Comparison of ENCODE assay signal across 9 cellular contexts in the genomic region with DNA sequence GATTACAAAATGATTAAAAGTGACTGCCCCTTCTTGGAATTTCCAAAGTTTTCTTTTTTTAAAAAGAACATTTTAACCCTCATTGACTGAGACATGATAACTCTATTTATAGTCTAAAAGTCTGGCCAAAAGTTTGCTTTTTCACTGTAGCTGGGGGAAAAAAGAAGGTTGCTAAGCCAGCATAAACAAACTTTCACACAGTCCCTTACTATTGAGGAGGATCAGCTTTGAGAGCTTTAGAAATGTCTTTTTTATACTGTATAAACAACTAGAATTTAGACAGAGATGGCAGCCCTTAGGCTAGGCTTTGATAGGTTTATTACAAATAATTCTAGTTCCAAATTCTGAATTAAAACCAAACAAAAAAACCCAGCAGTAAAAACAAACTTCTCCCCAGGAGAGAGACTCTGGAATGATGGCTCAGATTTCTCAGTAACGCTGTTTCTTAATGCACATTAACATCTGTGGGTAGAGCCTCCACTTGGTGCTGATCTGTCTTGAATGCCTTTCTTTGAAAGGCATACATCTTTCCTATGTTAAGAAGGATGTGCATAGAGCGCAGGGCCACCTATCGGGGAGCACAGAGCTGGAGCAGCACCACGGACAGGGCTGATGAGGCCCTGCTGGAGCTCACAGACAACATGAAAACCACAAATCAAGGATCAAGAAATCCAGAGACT.
DNase-seq lines count a peak whose midpoint lies in the region; ATAC-seq and TF ChIP-seq lines count a peak whose summit lies in the region.
"Had no signal": no experiment of that assay in that cellular context is flagged by ENCODE, and none has a peak within 500 bp of the region (broad histone marks: within the 10 kb centered on the region; RNA-seq: fewer than 3 reads in every experiment).

No MANE protein-coding gene starts in this region.

- H3K36me3 ChIP-seq in MM.1S (replicated peaks; ENCODE audit: insufficient read depth, low read length) (no peaks in the 10 kb centered on the region), rectal smooth muscle tissue (ENCODE audit: control insufficient read depth, insufficient read depth, low read length) (peaks cover 19% of the 10 kb centered on the region)

- no peak overlapping the region for H2AFZ ChIP-seq in MM.1S (ENCODE audit: low read length)

- no peak for ATAC-seq in esophagus mucosa
- no peak for ATAC-seq in HG03159 (IDR thresholded peaks at IDR 0.05; ENCODE audit: unreplicated experiment)

- H3K4me3 ChIP-seq in MM.1S (ENCODE audit: low read length) (no peak overlapping the region), rectal smooth muscle tissue (ENCODE audit: low read length) (no peak overlapping the region)

- no peaks in the 10 kb centered on the region for H3K9me2 ChIP-seq in MM.1S (replicated peaks; ENCODE audit: insufficient read depth, low read length)

- TF ChIP-seq CTCF in GM10266 (IDR thresholded peaks at IDR 0.05; ENCODE audit: control insufficient read depth, insufficient read depth, low read depth, missing control alignments) (peak; percentile 24), MM.1S (IDR thresholded peaks at IDR 0.05; ENCODE audit: low read length) (no peak)

- DNase-seq in GM10266 (ENCODE audit: extremely low spot score) (peak; percentile 30), MM.1S (peak; percentile 52), dermis blood vessel endothelial cell (peak; percentile 48)
- no peak for DNase-seq in NK-92 treated with Interleukin-12 subunit alpha and Interleukin-12 subunit beta, amount 100 ng/mL, for 24 hours (lab: John Stamatoyannopoulos, UW)
- DNase-seq in stimulated activated naive CD4-positive, alpha-beta T cell (lab: John Stamatoyannopoulos, UW): no peak
- DNase-seq: activated CD4-positive, alpha-beta T cell treated with anti-CD3 and anti-CD28 coated beads, Interleukin-2, amount 10 ng/mL, durations not matched to agents 24 days and 14 days had no signal

- H4K20me1 ChIP-seq in MM.1S (ENCODE audit: insufficient read depth, low read length): no peaks in the 10 kb centered on the region

- H3K27ac ChIP-seq in MM.1S (ENCODE audit: low read length) (no peak overlapping the region), rectal smooth muscle tissue (ENCODE audit: low read depth, low read length) (peak overlapping the region; percentile 40)

- no peaks in the 10 kb centered on the region for H3K79me2 ChIP-seq in MM.1S (ENCODE audit: low read length)

- H3K9ac ChIP-seq in MM.1S (ENCODE audit: low read length) (no peak overlapping the region), rectal smooth muscle tissue (ENCODE audit: low read length) (no peak overlapping the region)

- H3K4me2 ChIP-seq in MM.1S (ENCODE audit: low read depth, low read length): no peak overlapping the region

- peaks cover 13% of the 10 kb centered on the region for H3K4me1 ChIP-seq in MM.1S (ENCODE audit: low read length)
- peaks cover 31% of the 10 kb centered on the region for H3K4me1 ChIP-seq in rectal smooth muscle tissue (ENCODE audit: control insufficient read depth, insufficient read depth, low read length)

- no peaks in the 10 kb centered on the region for H3F3A ChIP-seq in MM.1S (ENCODE audit: insufficient read depth, low read length)

- H3K27me3 ChIP-seq in MM.1S (replicated peaks; ENCODE audit: insufficient read depth, low read length) (no peaks in the 10 kb centered on the region), rectal smooth muscle tissue (ENCODE audit: control insufficient read depth, insufficient read depth, low read length) (no peaks in the 10 kb centered on the region)

- H3K9me3 ChIP-seq in MM.1S (replicated peaks; ENCODE audit: insufficient read depth, low read length): no peaks in the 10 kb centered on the region

Comparison
In these comparisons a context has a peak if more than half of its experiments do, and no peak if none do; other contexts are left out.
1. DNase-seq: peak in GM10266 (single experiment), MM.1S (single experiment) and dermis blood vessel endothelial cell (single experiment); none in NK-92 treated with Interleukin-12 subunit alpha and Interleukin-12 subunit beta, amount 100 ng/mL, for 24 hours (single experiment) and stimulated activated naive CD4-positive, alpha-beta T cell (0 of 6).